8 cellular contexts compared by ENCODE assay signal in the genomic region with DNA sequence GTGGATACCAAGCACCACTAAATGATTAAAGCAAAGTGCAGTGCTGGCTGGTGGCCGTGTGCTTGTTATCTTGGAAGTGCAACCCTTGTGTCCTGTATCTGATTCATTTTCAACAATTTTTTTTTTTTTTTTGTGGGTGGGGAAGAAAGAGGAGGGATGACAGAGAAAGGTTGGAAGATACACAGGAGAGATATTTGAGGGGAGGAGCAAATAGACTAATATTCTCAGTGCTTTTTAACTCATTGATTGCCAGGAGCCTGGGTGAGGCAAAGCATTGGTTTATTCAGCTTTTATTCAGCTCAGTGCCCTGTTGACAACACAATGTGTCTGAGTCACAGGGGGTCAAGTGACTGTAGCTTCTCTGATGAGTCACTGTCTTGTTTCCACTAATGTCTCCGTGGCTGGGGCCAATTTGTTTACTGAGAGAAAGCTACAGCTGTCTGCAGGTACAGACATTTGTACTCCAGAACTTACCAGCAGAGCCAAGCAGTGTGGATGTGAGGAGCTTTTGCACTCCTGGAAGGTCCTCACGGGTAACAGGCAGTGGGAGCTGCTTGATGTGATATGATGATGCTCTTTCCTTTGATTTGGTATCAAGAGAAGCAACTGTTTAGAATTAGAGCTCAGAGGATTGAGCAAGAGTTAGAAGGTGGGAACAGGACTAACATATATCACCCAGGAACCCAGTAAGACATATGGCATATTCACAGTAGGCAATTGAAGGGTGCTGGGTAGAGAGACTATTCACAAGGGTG. TPM values are rescaled to one million over a fixed set of nuclear protein-coding genes. Genes with fewer than 3 reads are reported as not detected.
DNase-seq lines count a peak whose midpoint lies in the region; ATAC-seq, FAIRE-seq and TF ChIP-seq lines count a peak whose summit lies in the region.

No MANE protein-coding gene starts in this region.

- TF ChIP-seq EP300 in A549 (IDR thresholded peaks at IDR 0.05): no peak; a peak in 1 of 5 replicates

- H3K27me3 Mint-ChIP-seq in activated CD4-positive, alpha-beta T cell treated with anti-CD3 and anti-CD28 coated beads, Interleukin-2, amount 10 ng/mL, durations not matched to agents 7 days and 5 days: no peaks in the 10 kb centered on the region
- no peaks in the 10 kb centered on the region for H3K27me3 Mint-ChIP-seq in stimulated activated memory B cell treated with anti-CD40 and anti-IgM and Interleukin-4, amounts not matched to agents 10 μg/mL and 1 μg/mL and 100 μg/mL, for 72 hours

- peak overlapping the region; percentile 81 for H3K4me2 ChIP-seq in A549

- H3K4me1 ChIP-seq in A549: peaks cover 21% of the 10 kb centered on the region

- TF ChIP-seq CTCF in A549 (IDR thresholded peaks at IDR 0.05) (no peak), foreskin fibroblast (IDR thresholded peaks at IDR 0.05; ENCODE audit: low read depth, low read length) (no peak)

- TF ChIP-seq POLR2A in A549 (IDR thresholded peaks at IDR 0.05; ENCODE audit: low read length): no peak

- DNase-seq in A549 (ENCODE audit: low read depth in 1 of 2, low spot score in 1 of 2) (peak; percentile 82 to 85), HS-5 (ENCODE audit: low read depth) (peak; percentile 72), foreskin fibroblast (peak; percentile 76 to 89), SKM-1 (lab: John Stamatoyannopoulos, UW; ENCODE audit: unreplicated experiment) (no peak), KBM-7 (no peak)
- DNase-seq in activated CD4-positive, alpha-beta T cell treated with anti-CD3 and anti-CD28 coated beads, Interleukin-2, amount 10 ng/mL, durations not matched to agents 7 days and 5 days: peak; percentile 21

- peak overlapping the region; percentile 31 for H3K27ac Mint-ChIP-seq in activated CD4-positive, alpha-beta T cell treated with anti-CD3 and anti-CD28 coated beads, Interleukin-2, amount 10 ng/mL, durations not matched to agents 7 days and 5 days
- H3K27ac Mint-ChIP-seq in stimulated activated memory B cell treated with anti-CD40 and anti-IgM and Interleukin-4, amounts not matched to agents 10 μg/mL and 1 μg/mL and 100 μg/mL, for 72 hours: no peak overlapping the region

- WGBS in A549 (ENCODE audit: missing lambda C conversion rate): 4% methylated on average over 3 of the region's 3 CpGs

- no peaks in the 10 kb centered on the region for H3K36me3 Mint-ChIP-seq in activated CD4-positive, alpha-beta T cell treated with anti-CD3 and anti-CD28 coated beads, Interleukin-2, amount 10 ng/mL, durations not matched to agents 7 days and 5 days (ENCODE audit: low read depth)
- peaks cover 16% of the 10 kb centered on the region for H3K36me3 Mint-ChIP-seq in stimulated activated memory B cell treated with anti-CD40 and anti-IgM and Interleukin-4, amounts not matched to agents 10 μg/mL and 1 μg/mL and 100 μg/mL, for 72 hours

- peaks cover 24% of the 10 kb centered on the region for H3K4me1 Mint-ChIP-seq in activated CD4-positive, alpha-beta T cell treated with anti-CD3 and anti-CD28 coated beads, Interleukin-2, amount 10 ng/mL, durations not matched to agents 7 days and 5 days
- no peaks in the 10 kb centered on the region for H3K4me1 Mint-ChIP-seq in stimulated activated memory B cell treated with anti-CD40 and anti-IgM and Interleukin-4, amounts not matched to agents 10 μg/mL and 1 μg/mL and 100 μg/mL, for 72 hours

- no peak overlapping the region for H3K4me3 Mint-ChIP-seq in activated CD4-positive, alpha-beta T cell treated with anti-CD3 and anti-CD28 coated beads, Interleukin-2, amount 10 ng/mL, durations not matched to agents 7 days and 5 days
- no peak overlapping the region for H3K4me3 Mint-ChIP-seq in stimulated activated memory B cell treated with anti-CD40 and anti-IgM and Interleukin-4, amounts not matched to agents 10 μg/mL and 1 μg/mL and 100 μg/mL, for 72 hours

- in situ Hi-C loops in KBM-7 (cut with MboI; ENCODE audit: low pct_unique_long_range_greater_than_20kb, low sequenced_read_pairs): loop anchor here (25.0 kb wide), 1 partner anchor 170 kb away; no protein-coding TSS in a partner anchor

- no peak for TF ChIP-seq RAD21 in A549 (conservative IDR thresholded peaks at IDR 0.05 in 1 of 2, IDR thresholded peaks at IDR 0.05 in 1 of 2)

- H3K9me3 Mint-ChIP-seq in activated CD4-positive, alpha-beta T cell treated with anti-CD3 and anti-CD28 coated beads, Interleukin-2, amount 10 ng/mL, durations not matched to agents 7 days and 5 days: no peaks in the 10 kb centered on the region
- no peaks in the 10 kb centered on the region for H3K9me3 Mint-ChIP-seq in stimulated activated memory B cell treated with anti-CD40 and anti-IgM and Interleukin-4, amounts not matched to agents 10 μg/mL and 1 μg/mL and 100 μg/mL, for 72 hours

- POLR2A ChIA-PET in A549 (lab: Yijun Ruan, JAX): interaction anchor here (0.7 to 1.4 kb wide), 3 partner anchors 19 to 36 kb away, joined by 4 read pairs; partner anchors contain the start of genes DNM3 and METTL13
- POLR2A ChIA-PET in activated CD4-positive, alpha-beta T cell treated with anti-CD3 and anti-CD28 coated beads, Interleukin-2, amount 10 ng/mL, durations not matched to agents 7 days and 5 days (lab: Charles Lee): interaction anchor here (0.6 kb wide), 1 partner anchor 24 kb away, joined by 6 read pairs; the partner anchor contains the start of gene DNM3

- FAIRE-seq in A549 (lab: Jason Lieb, UNC): peak; percentile 72

- ATAC-seq in A549 (peak; percentile 96 to 98), GM18867 (IDR thresholded peaks at IDR 0.05; ENCODE audit: unreplicated experiment) (peak; percentile 80)
- peak; percentile 51 for ATAC-seq in stimulated activated memory B cell treated with anti-CD40 and anti-IgM and Interleukin-4, amounts not matched to agents 10 μg/mL and 1 μg/mL and 100 μg/mL, for 72 hours

- no peaks in the 10 kb centered on the region for H3K9me3 ChIP-seq in A549

- peak overlapping the region; percentile 70 for H3K27ac ChIP-seq in A549

- no peak overlapping the region for H3K4me3 ChIP-seq in A549
- H3K4me3 ChIP-seq in foreskin fibroblast (ENCODE audit: low read depth in 1 of 2, low read length in 2 of 2): no peak overlapping the region

- CTCF ChIA-PET in A549 (lab: Yijun Ruan, JAX): interaction anchor here (0.7 to 5.4 kb wide), 3 partner anchors 15 to 166 kb away, joined by 5 to 47 read pairs (median 6); no protein-coding TSS in a partner anchor
- CTCF ChIA-PET in activated CD4-positive, alpha-beta T cell treated with anti-CD3 and anti-CD28 coated beads, Interleukin-2, amount 10 ng/mL, durations not matched to agents 7 days and 5 days (lab: Charles Lee): interaction anchor here (1.0 to 2.3 kb wide), 4 partner anchors 10 to 24 kb away, joined by 3 to 10 read pairs (median 7); partner anchors contain the start of gene DNM3

TF ChIP-seq in A549, 52 proteins besides CTCF, POLR2A, EP300 and RAD21 (continues in another document):
- no peak for TF ChIP-seq BCL3 (IDR thresholded peaks at IDR 0.05)
- no peak for TF ChIP-seq EHF (CRISPR knock-in tag; IDR thresholded peaks at IDR 0.05)
- TF ChIP-seq JUN (IDR thresholded peaks at IDR 0.05): peak; percentile 38 to 57; a peak in 3 of 5 replicates
- TF ChIP-seq, protein P1, sequence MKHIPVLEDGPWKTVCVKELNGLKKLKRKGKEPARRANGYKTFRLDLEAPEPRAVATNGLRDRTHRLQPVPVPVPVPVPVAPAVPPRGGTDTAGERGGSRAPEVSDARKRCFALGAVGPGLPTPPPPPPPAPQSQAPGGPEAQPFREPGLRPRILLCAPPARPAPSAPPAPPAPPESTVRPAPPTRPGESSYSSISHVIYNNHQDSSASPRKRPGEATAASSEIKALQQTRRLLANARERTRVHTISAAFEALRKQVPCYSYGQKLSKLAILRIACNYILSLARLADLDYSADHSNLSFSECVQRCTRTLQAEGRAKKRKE (CRISPR knock-in tag; IDR thresholded peaks at IDR 0.05; ENCODE audit: low read depth): no peak
- TF ChIP-seq PBX3 (IDR thresholded peaks at IDR 0.05): no peak
- no peak for TF ChIP-seq MAZ (IDR thresholded peaks at IDR 0.05; ENCODE audit: borderline replicate concordance, low read depth, low read length)
- TF ChIP-seq TFCP2L1 (CRISPR knock-in tag; IDR thresholded peaks at IDR 0.05): no peak

RNA-seq across cellular contexts. Expression of gene DNM3, which starts 23.6 kb away (rescaled TPM):
- polyA plus RNA-seq in A549 (2011; rRNA removed): 1.1 and 1.5 TPM in 2 replicates
- polyA plus RNA-seq in A549 (2012; cell fraction: cytosol; rRNA removed): 0.35 and 0.37 TPM in 2 replicates
- polyA plus RNA-seq in A549 (2012; cell fraction: nucleus; rRNA removed): 0.59 and 0.69 TPM in 2 replicates
- polyA plus RNA-seq in A549 (2017; fragmentation: RNase III; extraction: RNeasy Plus Mini Kit Qiagen cat#74134 plus additional on column Dnase treatment): 0.34 to 0.57 TPM (median 0.55 TPM) in 3 replicates
- 2.0 TPM in 2 replicates for polyA minus RNA-seq in A549 (2011; rRNA and poly(A)+ RNA removed)
- total RNA-seq in activated CD4-positive, alpha-beta T cell treated with anti-CD3 and anti-CD28 coated beads, Interleukin-2, amount 10 ng/mL, durations not matched to agents 7 days and 5 days: 1 to 10 TPM; 2.1 TPM

RNA-seq across cellular contexts. Expression of gene METTL13, which starts 36.2 kb away (rescaled TPM):
- polyA plus RNA-seq in A549 (2011; rRNA removed) (54.0 and 61.2 TPM in 2 replicates), A549 (2017; fragmentation: RNase III; extraction: RNeasy Plus Mini Kit Qiagen cat#74134 plus additional on column Dnase treatment) (46.5 to 53.7 TPM (median 52.3 TPM) in 3 replicates)
- polyA plus RNA-seq in A549 (2012; cell fraction: cytosol; rRNA removed): 42.1 and 44.9 TPM in 2 replicates
- 42.8 and 50.4 TPM in 2 replicates for polyA plus RNA-seq in A549 (2012; cell fraction: nucleus; rRNA removed)
- polyA minus RNA-seq in A549 (2011; rRNA and poly(A)+ RNA removed): 48.2 and 49.4 TPM in 2 replicates
- total RNA-seq in activated CD4-positive, alpha-beta T cell treated with anti-CD3 and anti-CD28 coated beads, Interleukin-2, amount 10 ng/mL, durations not matched to agents 7 days and 5 days: 10 to 100 TPM; 40.0 to 40.5 TPM

Comparison
In these comparisons a context has a peak if more than half of its experiments do, and no peak if none do; other contexts are left out.
1. DNase-seq: peak in A549 (2 of 2), HS-5 (single experiment), activated CD4-positive, alpha-beta T cell treated with anti-CD3 and anti-CD28 coated beads, Interleukin-2, amount 10 ng/mL, durations not matched to agents 7 days and 5 days (single experiment) and foreskin fibroblast (2 of 2); none in SKM-1 (single experiment) and KBM-7 (single experiment).
2. Peak in every context shown above with its lines, with median percentiles within 50 percentile points of each other: ATAC-seq.